ENCODE assay signal across 1 cellular context in genomic region chr3:156793400-156793799, GRCh38.
A peak's percentile ranks its signal among the peaks of the same experiment; 100 is the strongest.
TF ChIP-seq lines count a peak whose summit lies in the region.

No MANE protein-coding gene starts in this region.

TF ChIP-seq in K562, 482 proteins besides CTCF, POLR2A, EP300 and RAD21 (continued from another document and continues in another):
- TF ChIP-seq TRIM25 (IDR thresholded peaks at IDR 0.05; ENCODE audit: borderline replicate concordance) (no peak), ZNF75A (CRISPR knock-in tag; IDR thresholded peaks at IDR 0.05) (no peak), NFYB (IDR thresholded peaks at IDR 0.05; ENCODE audit: extremely low read depth, insufficient read length) (no peak), ZNF57 (CRISPR knock-in tag; IDR thresholded peaks at IDR 0.05) (no peak), ZBTB12 (CRISPR knock-in tag; IDR thresholded peaks at IDR 0.05) (no peak), FOXK2 (conservative IDR thresholded peaks at IDR 0.05 in 1 of 2, IDR thresholded peaks at IDR 0.05 in 1 of 2; ENCODE audit: low read depth in 2 of 2) (no peak), KLF16 (IDR thresholded peaks at IDR 0.05) (no peak), MIER1 (IDR thresholded peaks at IDR 0.05; ENCODE audit: low read depth) (no peak), FOXJ2 (tag; IDR thresholded peaks at IDR 0.05) (no peak), NFRKB (IDR thresholded peaks at IDR 0.05; ENCODE audit: low read depth) (0 out of 2 replicates have a peak, but pooled peaks have one; percentile 28), ZNF586 (CRISPR knock-in tag; conservative IDR thresholded peaks at IDR 0.05) (no peak), CCNT2 (IDR thresholded peaks at IDR 0.05; ENCODE audit: borderline replicate concordance, extremely low read depth, insufficient read length, low read depth, low read length) (no peak), MYBL2 (IDR thresholded peaks at IDR 0.05; ENCODE audit: low read depth) (no peak), MYBL2 (CRISPR knock-in tag; IDR thresholded peaks at IDR 0.05; ENCODE audit: borderline replicate concordance) (no peak), DNMT1 (IDR thresholded peaks at IDR 0.05) (no peak), HMGXB4 (CRISPR knock-in tag; IDR thresholded peaks at IDR 0.05) (no peak), ZNF740 (CRISPR knock-in tag; IDR thresholded peaks at IDR 0.05) (no peak), ZNF740 (tag; IDR thresholded peaks at IDR 0.05) (peak in 1 of 2 experiments; percentile 26; a peak in 1 of 4 replicates), ZNF717 (CRISPR knock-in tag; IDR thresholded peaks at IDR 0.05) (no peak), STAT5A (IDR thresholded peaks at IDR 0.05; ENCODE audit: borderline replicate concordance, low read length) (no peak), KLF10 (CRISPR knock-in tag; IDR thresholded peaks at IDR 0.05) (no peak), SMARCB1 (IDR thresholded peaks at IDR 0.05; ENCODE audit: insufficient read length, low read depth) (no peak), TCFL5 (CRISPR knock-in tag; conservative IDR thresholded peaks at IDR 0.05) (no peak), NR2C2 (CRISPR knock-in tag; IDR thresholded peaks at IDR 0.05) (no peak), NR2C2 (tag; IDR thresholded peaks at IDR 0.05) (0 out of 2 replicates have a peak, but pooled peaks have one; percentile 13), PYGO2 (tag; IDR thresholded peaks at IDR 0.05) (no peak), RNF2 (IDR thresholded peaks at IDR 0.05) (no peak), TCF15 (CRISPR knock-in tag; IDR thresholded peaks at IDR 0.05) (no peak), LCOR (CRISPR knock-in tag; IDR thresholded peaks at IDR 0.05) (no peak), IFI16 (CRISPR knock-in tag; IDR thresholded peaks at IDR 0.05) (no peak), SMAD1 (IDR thresholded peaks at IDR 0.05; ENCODE audit: low read depth, low read length, partially characterized antibody) (no peak), ZNF589 (CRISPR knock-in tag; IDR thresholded peaks at IDR 0.05; ENCODE audit: low read depth) (peak; percentile 78; the same call in 1 of the 2 replicates), ETV1 (tag; conservative IDR thresholded peaks at IDR 0.05; ENCODE audit: low read depth) (no peak), SNRNP70 (optimal IDR thresholded peaks at IDR 0.05; ENCODE audit: low read depth, low read length) (no peak), TCF7L2 (IDR thresholded peaks at IDR 0.05; ENCODE audit: low read depth, low read length) (no peak), KDM5B (IDR thresholded peaks at IDR 0.05; ENCODE audit: insufficient replicate concordance, low read depth, low read length) (no peak), ZNF79 (CRISPR knock-in tag; IDR thresholded peaks at IDR 0.05; ENCODE audit: low read depth) (no peak), GABPA (tag; conservative IDR thresholded peaks at IDR 0.05; ENCODE audit: low read depth) (peak; percentile 31; the same call in 1 of the 2 replicates), SMARCA5 (IDR thresholded peaks at IDR 0.05) (no peak), MXI1 (IDR thresholded peaks at IDR 0.05; ENCODE audit: low read depth, low read length) (no peak), ZNF224 (CRISPR knock-in tag; IDR thresholded peaks at IDR 0.05) (no peak), THAP12 (CRISPR knock-in tag; IDR thresholded peaks at IDR 0.05) (no peak), MBD1 (CRISPR knock-in tag; IDR thresholded peaks at IDR 0.05) (no peak), ZBTB1 (CRISPR knock-in tag; IDR thresholded peaks at IDR 0.05; ENCODE audit: borderline replicate concordance, low read depth) (no peak), ZNF511 (CRISPR knock-in tag; IDR thresholded peaks at IDR 0.05) (no peak), NCOA1 (IDR thresholded peaks at IDR 0.05; ENCODE audit: low read depth) (no peak), EWSR1 (IDR thresholded peaks at IDR 0.05; ENCODE audit: borderline replicate concordance, low read depth, partially characterized antibody) (no peak), ZNF354B (CRISPR knock-in tag; IDR thresholded peaks at IDR 0.05) (no peak), ZNF592 (IDR thresholded peaks at IDR 0.05) (peak; percentile 50), CBFB (CRISPR knock-in tag; IDR thresholded peaks at IDR 0.05) (no peak), GABPB1 (CRISPR knock-in tag; IDR thresholded peaks at IDR 0.05) (0 out of 2 replicates have a peak, but pooled peaks have one; percentile 30), ETS2 (tag; IDR thresholded peaks at IDR 0.05; ENCODE audit: borderline replicate concordance, poor library complexity, severe bottlenecking) (no peak), SUPT5H (IDR thresholded peaks at IDR 0.05) (no peak), PHTF2 (CRISPR knock-in tag; IDR thresholded peaks at IDR 0.05) (no peak), ZNF175 (CRISPR knock-in tag; IDR thresholded peaks at IDR 0.05; ENCODE audit: low read depth) (peak; percentile 90; the same call in 1 of the 2 replicates), PHF8 (IDR thresholded peaks at IDR 0.05; ENCODE audit: borderline replicate concordance, low read length) (no peak), THRAP3 (IDR thresholded peaks at IDR 0.05; ENCODE audit: borderline replicate concordance) (no peak), BACH1 (tag; IDR thresholded peaks at IDR 0.05) (peak; percentile 40; the same call in 1 of the 2 replicates), ZC3H11A (IDR thresholded peaks at IDR 0.05; ENCODE audit: low read depth, low read length) (no peak), PURB (CRISPR knock-in tag; IDR thresholded peaks at IDR 0.05; ENCODE audit: low read depth) (no peak), NONO (IDR thresholded peaks at IDR 0.05; ENCODE audit: low read depth in 2 of 2, low read length in 1 of 2) (no peak), SNIP1 (IDR thresholded peaks at IDR 0.05; ENCODE audit: low read depth) (no peak)
